ENCODE assay signal across 33 cellular contexts in the genomic region with DNA sequence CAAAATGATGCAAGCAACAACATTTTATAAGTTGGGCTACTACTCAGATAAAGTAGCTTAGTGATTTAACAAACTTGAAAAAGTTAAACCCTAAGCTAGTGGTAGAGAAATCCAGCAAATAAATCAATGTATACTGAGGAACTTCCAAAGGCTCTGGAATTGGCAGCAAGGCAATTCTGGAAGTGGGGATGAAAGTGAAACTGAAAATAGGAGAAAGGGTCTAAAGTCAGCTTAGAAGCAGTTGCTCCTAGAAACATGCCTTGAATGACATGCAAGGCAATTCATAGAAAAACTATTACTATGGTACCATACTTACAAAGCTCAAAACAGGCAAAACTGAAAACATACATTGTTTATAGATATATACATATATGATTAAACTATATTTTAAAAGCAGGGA.
DNase-seq lines count a peak whose midpoint lies in the region; ATAC-seq, FAIRE-seq and TF ChIP-seq lines count a peak whose summit lies in the region.
"Had no signal": no experiment of that assay in that cellular context is flagged by ENCODE, and none has a peak within 500 bp of the region (broad histone marks: within the 10 kb centered on the region; RNA-seq: fewer than 3 reads in every experiment).

No MANE protein-coding gene starts in this region.

- no peak for FAIRE-seq in astrocyte (lab: Jason Lieb, UNC)
- FAIRE-seq: A204.1, GM18507, K562 had no signal

- H3K27ac ChIP-seq in mammary epithelial cell (ENCODE audit: insufficient read depth, low read depth, low read length) (no peak overlapping the region), breast epithelium (no peak overlapping the region), astrocyte (ENCODE audit: low read depth, low read length) (no peak overlapping the region), left ventricle myocardium inferior (replicated peaks) (no peak overlapping the region)
- H3K27ac ChIP-seq: brain microvascular endothelial cell, epithelial cell of prostate, heart right ventricle, prostate gland, RWPE1, thyroid gland, vagina, WERI-Rb-1 had no signal

- dilution Hi-C loops in mammary epithelial cell (cut with HindIII; ENCODE audit: low sequenced_read_pairs) = loop anchor here (5.0 kb wide), 1 partner anchor 59 kb away; no protein-coding TSS in a partner anchor

- peaks cover 7% of the 10 kb centered on the region for H3K9me3 Mint-ChIP-seq in astrocyte (ENCODE audit: unreplicated experiment)

- H2AFZ ChIP-seq in mammary epithelial cell (ENCODE audit: low read depth, low read length) (peak overlapping the region; percentile 30), astrocyte (ENCODE audit: low read depth, low read length) (no peak overlapping the region)

- ATAC-seq in GM21390 (IDR thresholded peaks at IDR 0.05; ENCODE audit: unreplicated experiment) = no peak
- ATAC-seq: activated naive CD8-positive, alpha-beta T cell treated with anti-CD3 and anti-CD28 coated beads, Interleukin-2, amount 50 U/mL, for 24 hours; activated T-cell treated with anti-CD3 and anti-CD28 coated beads, Interleukin-2, amount 50 U/mL, for 4 hours; heart right ventricle; K562; left cardiac atrium; naive thymus-derived CD4-positive, alpha-beta T cell; stimulated activated naive CD8-positive, alpha-beta T cell treated with anti-CD3 and anti-CD28 coated beads, Interleukin-15, amount 100 ng/mL, for 72 hours had no signal

- H3K36me3 ChIP-seq in mammary epithelial cell (ENCODE audit: insufficient read depth, low read length) (no peaks in the 10 kb centered on the region), breast epithelium (no peaks in the 10 kb centered on the region), astrocyte (ENCODE audit: insufficient read depth, low read length) (no peaks in the 10 kb centered on the region), left ventricle myocardium inferior (no peaks in the 10 kb centered on the region)
- H3K36me3 ChIP-seq: brain microvascular endothelial cell, HAP-1, heart right ventricle, prostate gland, thyroid gland, vagina, WERI-Rb-1 had no signal

- DNase-seq in mammary epithelial cell (no peak), breast epithelium (ENCODE audit: low spot score in 2 of 2) (no peak), astrocyte (ENCODE audit: low read depth) (no peak), kidney tubule cell (ENCODE audit: low spot score) (peak; percentile 32), UCSD-AML1 (lab: John Stamatoyannopoulos, UW; ENCODE audit: unreplicated experiment) (no peak), left ventricle myocardium inferior (no peak), DMS153 treated with DMSO at 0.1 percent for 48 hours (lab: John Stamatoyannopoulos, UW; ENCODE audit: unreplicated experiment) (no peak)
- DNase-seq: activated CD4-positive, alpha-beta T cell treated with anti-CD3 and anti-CD28 coated beads, Interleukin-2, amount 10 ng/mL, durations not matched to agents 7 days and 5 days; activated naive CD8-positive, alpha-beta T cell treated with anti-CD3 and anti-CD28 coated beads, Interleukin-2, amount 50 U/mL, for 24 hours; activated T-cell treated with anti-CD3 and anti-CD28 coated beads, Interleukin-2, amount 50 U/mL, for 4 hours; brain microvascular endothelial cell; CD8-positive, alpha-beta memory T cell; DMS153; effector CD4-positive, alpha-beta T cell; foreskin melanocyte; heart right ventricle; left cardiac atrium; naive thymus-derived CD4-positive, alpha-beta T cell; NCI-H2029 treated with DMSO at 0.1 percent for 48 hours; NCI-H69; stimulated activated CD8-positive, alpha-beta memory T cell treated with anti-CD3 and anti-CD28 coated beads, Interleukin-4, amount 100 ng/mL, for 48 hours; stimulated activated naive CD8-positive, alpha-beta T cell treated with anti-CD3 and anti-CD28 coated beads, Interleukin-15, amount 100 ng/mL, for 72 hours; thyroid gland; WERI-Rb-1 had no signal

- H3K4me1 Mint-ChIP-seq in astrocyte (ENCODE audit: low read depth, unreplicated experiment) = peaks cover 5% of the 10 kb centered on the region
- H3K4me1 Mint-ChIP-seq: activated CD4-positive, alpha-beta T cell treated with anti-CD3 and anti-CD28 coated beads, Interleukin-2, amount 10 ng/mL, durations not matched to agents 7 days and 5 days; activated naive CD8-positive, alpha-beta T cell treated with anti-CD3 and anti-CD28 coated beads, Interleukin-2, amount 50 U/mL, for 24 hours; CD8-positive, alpha-beta memory T cell; stimulated activated naive CD8-positive, alpha-beta T cell treated with anti-CD3 and anti-CD28 coated beads, Interleukin-15, amount 100 ng/mL, for 72 hours had no signal

- no peaks in the 10 kb centered on the region for H3K9me3 ChIP-seq in mammary epithelial cell (replicated peaks; ENCODE audit: insufficient read depth, low read length)
- H3K9me3 ChIP-seq in breast epithelium = peaks cover 0 to 6% of the 10 kb centered on the region in 2 donors
- no peaks in the 10 kb centered on the region for H3K9me3 ChIP-seq in astrocyte (ENCODE audit: insufficient read depth, low read depth, low read length)
- peaks cover 26% of the 10 kb centered on the region for H3K9me3 ChIP-seq in left ventricle myocardium inferior (replicated peaks)
- H3K9me3 ChIP-seq: HAP-1, prostate gland, thyroid gland, vagina had no signal

- H3K36me3 Mint-ChIP-seq in astrocyte (ENCODE audit: low read depth, unreplicated experiment) = no peaks in the 10 kb centered on the region
- H3K36me3 Mint-ChIP-seq: CD8-positive, alpha-beta memory T cell had no signal

- no peak overlapping the region for H3K4me3 ChIP-seq in mammary epithelial cell (replicated peaks in 1 of 3; ENCODE audit: insufficient read depth in 1 of 3, low read depth in 2 of 3, low read length in 3 of 3)
- no peak overlapping the region for H3K4me3 ChIP-seq in breast epithelium
- no peak overlapping the region for H3K4me3 ChIP-seq in astrocyte (ENCODE audit: insufficient read depth, low read depth, low read length)
- H3K4me3 ChIP-seq in left ventricle myocardium inferior = no peak overlapping the region
- H3K4me3 ChIP-seq: HAP-1, heart right ventricle, K562, prostate gland, thyroid gland, vagina had no signal

- H3K27ac Mint-ChIP-seq in astrocyte (ENCODE audit: unreplicated experiment) = peak overlapping the region; percentile 28
- H3K27ac Mint-ChIP-seq: activated CD4-positive, alpha-beta T cell treated with anti-CD3 and anti-CD28 coated beads, Interleukin-2, amount 10 ng/mL, durations not matched to agents 7 days and 5 days; activated naive CD8-positive, alpha-beta T cell treated with anti-CD3 and anti-CD28 coated beads, Interleukin-2, amount 50 U/mL, for 24 hours; CD8-positive, alpha-beta memory T cell; naive thymus-derived CD4-positive, alpha-beta T cell; stimulated activated naive CD8-positive, alpha-beta T cell treated with anti-CD3 and anti-CD28 coated beads, Interleukin-15, amount 100 ng/mL, for 72 hours had no signal

- H3K4me1 ChIP-seq in mammary epithelial cell (ENCODE audit: insufficient read depth, low read length) (no peaks in the 10 kb centered on the region), breast epithelium (no peaks in the 10 kb centered on the region), astrocyte (ENCODE audit: insufficient read depth, low read length) (no peaks in the 10 kb centered on the region), left ventricle myocardium inferior (no peaks in the 10 kb centered on the region)
- H3K4me1 ChIP-seq: HAP-1, heart right ventricle, prostate gland, thyroid gland, vagina had no signal

- BruUV-seq in mammary epithelial cell (replicated peaks; lab: Mats Ljungman, UMichigan) = no TSS peak

- H3K4me3 Mint-ChIP-seq in astrocyte (ENCODE audit: unreplicated experiment) = no peak overlapping the region
- H3K4me3 Mint-ChIP-seq: activated CD4-positive, alpha-beta T cell treated with anti-CD3 and anti-CD28 coated beads, Interleukin-2, amount 10 ng/mL, durations not matched to agents 7 days and 5 days; activated naive CD8-positive, alpha-beta T cell treated with anti-CD3 and anti-CD28 coated beads, Interleukin-2, amount 50 U/mL, for 24 hours; activated T-cell treated with anti-CD3 and anti-CD28 coated beads, Interleukin-2, amount 50 U/mL, for 4 hours; CD8-positive, alpha-beta memory T cell; naive thymus-derived CD4-positive, alpha-beta T cell; stimulated activated naive CD8-positive, alpha-beta T cell treated with anti-CD3 and anti-CD28 coated beads, Interleukin-15, amount 100 ng/mL, for 72 hours had no signal

- no peaks in the 10 kb centered on the region for H3K79me2 ChIP-seq in mammary epithelial cell (ENCODE audit: insufficient read depth, low read length)
- H3K79me2 ChIP-seq in astrocyte (ENCODE audit: insufficient read depth, low read length) = no peaks in the 10 kb centered on the region

- in situ Hi-C loops in mammary epithelial cell (cut with MboI; ENCODE audit: low sequenced_read_pairs in 2 of 2) = loop anchor here in 1 of 2 donors (10.0 kb wide), 1 partner anchor 139 kb away; no protein-coding TSS in a partner anchor

- H3K4me2 ChIP-seq in mammary epithelial cell (ENCODE audit: insufficient read depth, low read depth, low read length) (peak overlapping the region; percentile 33), astrocyte (ENCODE audit: low read length) (no peak overlapping the region)

- CTCF ChIA-PET in mammary epithelial cell (lab: Charles Lee; ENCODE audit: low non-redundant PET) = no interaction called here

- no peak for TF ChIP-seq CTCF in mammary epithelial cell (conservative IDR thresholded peaks at IDR 0.05 in 1 of 2, IDR thresholded peaks at IDR 0.05 in 1 of 2; ENCODE audit: extremely low read depth in 1 of 2, insufficient read depth in 1 of 2, low read depth in 1 of 2, low read length in 2 of 2)
- TF ChIP-seq CTCF in breast epithelium (IDR thresholded peaks at IDR 0.05) = no peak
- no peak for TF ChIP-seq CTCF in astrocyte (IDR thresholded peaks at IDR 0.05; ENCODE audit: insufficient read depth, low read depth, low read length)
- no peak for TF ChIP-seq CTCF in left ventricle myocardium inferior (IDR thresholded peaks at IDR 0.05; ENCODE audit: borderline replicate concordance)

- intact Hi-C loops in mammary epithelial cell (cut with micrococcal nuclease) (no loop called here), breast epithelium (cut with DNase I; ENCODE audit: low total_unique reads) (no loop called here), left ventricle myocardium inferior (cut with micrococcal nuclease) (no loop called here)

- H3K27me3 ChIP-seq in mammary epithelial cell (ENCODE audit: insufficient read depth, low read length) = no peaks in the 10 kb centered on the region
- H3K27me3 ChIP-seq in breast epithelium = no peaks in the 10 kb centered on the region
- no peaks in the 10 kb centered on the region for H3K27me3 ChIP-seq in astrocyte (ENCODE audit: insufficient read depth, low read length)
- peaks cover 17% of the 10 kb centered on the region for H3K27me3 ChIP-seq in left ventricle myocardium inferior (ENCODE audit: low read depth)
- H3K27me3 ChIP-seq: brain microvascular endothelial cell, heart right ventricle, thyroid gland, vagina had no signal

- H3K9ac ChIP-seq in mammary epithelial cell (ENCODE audit: insufficient read depth, low read length) = no peak overlapping the region
- no peak overlapping the region for H3K9ac ChIP-seq in astrocyte (ENCODE audit: low read length)

- H4K20me1 ChIP-seq in mammary epithelial cell (ENCODE audit: insufficient read depth, low read length) = no peaks in the 10 kb centered on the region
- no peaks in the 10 kb centered on the region for H4K20me1 ChIP-seq in astrocyte (ENCODE audit: insufficient read depth, low read length)

- H3K27me3 Mint-ChIP-seq in astrocyte (ENCODE audit: low read depth, unreplicated experiment) = no peaks in the 10 kb centered on the region
- H3K27me3 Mint-ChIP-seq: activated naive CD8-positive, alpha-beta T cell treated with anti-CD3 and anti-CD28 coated beads, Interleukin-2, amount 50 U/mL, for 24 hours had no signal

- no peak for TF ChIP-seq POLR2A in breast epithelium (IDR thresholded peaks at IDR 0.05)
